ENCODE assay signal across 28 cellular contexts in genomic region chrX:9710332-9710731, GRCh38.
"Had no signal": no experiment of that assay in that cellular context is flagged by ENCODE, and none has a peak within 500 bp of the region (broad histone marks: within the 10 kb centered on the region; RNA-seq: fewer than 3 reads in every experiment).

No MANE protein-coding gene starts in this region.

- H3K27ac ChIP-seq: cardiac muscle cell, colonic mucosa, gastrocnemius medialis, neutrophil, sigmoid colon, upper lobe of left lung, vagina, VCaP had no signal

- H3K27me3 ChIP-seq: cardiac muscle cell, colonic mucosa, gastrocnemius medialis, neutrophil, sigmoid colon, upper lobe of left lung, vagina had no signal

- DNase-seq: activated CD4-positive, alpha-beta T cell treated with anti-CD3 and anti-CD28 coated beads for 4 hours; activated CD4-positive, alpha-beta T cell treated with anti-CD3 and anti-CD28 coated beads, Interleukin-2, amount 50 U/mL, for 4 hours; activated naive CD4-positive, alpha-beta T cell; activated T-cell treated with anti-CD3 and anti-CD28 coated beads for 4 hours; activated T-cell treated with anti-CD3 and anti-CD28 coated beads, Interleukin-2, amount 50 U/mL, for 72 hours; anterior cingulate cortex; cerebellar nuclear complex; colonic mucosa; effector CD8-positive, alpha-beta T cell; gastrocnemius medialis; glutamatergic neuron; left cardiac atrium; left ventricle myocardium superior; naive B cell; nephron progenitor cell; sigmoid colon; small intestine; stimulated activated CD4-positive, alpha-beta T cell treated with anti-CD3 and anti-CD28 coated beads, Interleukin-4, amount 100 ng/mL, for 24 hours; T-helper 9 cell; upper lobe of left lung had no signal

- H3K36me3 ChIP-seq: colonic mucosa had no signal

- H3K4me3 ChIP-seq: cardiac muscle cell, colonic mucosa, gastrocnemius medialis, sigmoid colon, upper lobe of left lung, vagina had no signal

- H3K4me1 ChIP-seq: colonic mucosa, gastrocnemius medialis, sigmoid colon, upper lobe of left lung, vagina had no signal

- ATAC-seq: activated T-cell treated with anti-CD3 and anti-CD28 coated beads, Interleukin-2, amount 50 U/mL, for 72 hours; gastrocnemius medialis; left cardiac atrium; left ventricle myocardium superior; stimulated activated effector memory CD8-positive, alpha-beta T cell treated with anti-CD3 and anti-CD28 coated beads, Interleukin-12 subunit alpha, Interleukin-12 subunit beta, amount 100 ng/mL, for 72 hours had no signal

- FAIRE-seq: endometrium, keratinocyte, small intestine, TTC549 had no signal

- H3K9me3 ChIP-seq: colonic mucosa, gastrocnemius medialis, neutrophil, sigmoid colon, vagina had no signal
